ENCODE assay signal across 1 cellular context in the genomic region with DNA sequence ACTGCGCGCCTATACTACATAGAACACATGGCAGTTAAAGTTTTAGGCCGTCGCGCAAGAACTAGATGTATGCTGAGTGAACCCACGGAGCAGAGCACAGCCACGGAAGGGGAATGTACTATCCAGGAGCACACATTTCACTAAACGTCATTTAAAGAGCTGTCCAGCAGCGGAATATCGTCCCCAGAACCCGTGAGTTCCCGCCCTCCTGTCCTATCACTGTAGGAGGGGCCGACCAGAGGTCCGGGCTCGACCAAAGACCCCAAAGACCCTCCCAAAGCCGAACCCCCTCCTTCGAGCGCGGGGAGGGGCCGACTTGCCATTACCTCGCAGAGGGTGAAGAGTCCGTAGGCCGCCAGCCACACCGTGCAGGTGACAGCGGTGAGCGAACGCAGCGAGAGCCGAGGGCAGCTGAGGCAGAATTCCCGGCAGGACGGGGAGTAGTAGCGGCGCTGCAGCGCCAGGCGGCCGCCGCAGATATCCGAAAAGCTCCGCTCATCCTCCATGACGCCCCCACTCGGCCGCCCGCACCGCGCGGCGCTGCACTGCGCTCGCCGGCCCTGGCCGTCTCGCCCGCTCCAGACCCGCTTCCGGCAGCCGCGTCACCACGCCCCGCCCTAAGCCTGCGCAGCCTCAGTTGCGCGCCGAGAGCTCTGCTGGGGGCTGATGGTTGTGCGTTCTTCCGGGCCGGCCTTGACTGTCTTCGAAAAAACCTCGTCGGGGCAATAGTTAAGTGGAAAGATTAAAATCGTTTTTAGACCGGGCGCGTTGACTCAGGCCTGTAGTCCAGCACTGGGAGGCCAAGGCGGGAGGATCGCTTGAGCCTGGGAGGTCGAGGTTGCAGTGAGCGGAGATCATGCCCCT.
TF ChIP-seq lines count a peak whose summit lies in the region.

A gene with protein sequence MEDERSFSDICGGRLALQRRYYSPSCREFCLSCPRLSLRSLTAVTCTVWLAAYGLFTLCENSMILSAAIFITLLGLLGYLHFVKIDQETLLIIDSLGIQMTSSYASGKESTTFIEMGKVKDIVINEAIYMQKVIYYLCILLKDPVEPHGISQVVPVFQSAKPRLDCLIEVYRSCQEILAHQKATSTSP (minus strand): TSS at position 571 of the 864 bp plus-strand sequence. CDS start 65 bp downstream, at position 506.

TF ChIP-seq in HepG2, 621 proteins besides CTCF, POLR2A, EP300 and RAD21 (continued from another document and continues in another):
- TF ChIP-seq, protein P1, sequence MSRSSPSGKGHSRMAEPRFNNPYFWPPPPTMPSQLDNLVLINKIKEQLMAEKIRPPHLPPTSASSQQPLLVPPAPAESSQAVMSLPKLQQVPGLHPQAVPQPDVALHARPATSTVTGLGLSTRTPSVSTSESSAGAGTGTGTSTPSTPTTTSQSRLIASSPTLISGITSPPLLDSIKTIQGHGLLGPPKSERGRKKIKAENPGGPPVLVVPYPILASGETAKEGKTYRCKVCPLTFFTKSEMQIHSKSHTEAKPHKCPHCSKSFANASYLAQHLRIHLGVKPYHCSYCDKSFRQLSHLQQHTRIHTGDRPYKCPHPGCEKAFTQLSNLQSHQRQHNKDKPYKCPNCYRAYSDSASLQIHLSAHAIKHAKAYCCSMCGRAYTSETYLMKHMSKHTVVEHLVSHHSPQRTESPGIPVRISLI (CRISPR knock-in tag; IDR thresholded peaks at IDR 0.05; ENCODE audit: borderline replicate concordance), result no peak
- TF ChIP-seq, protein P2, sequence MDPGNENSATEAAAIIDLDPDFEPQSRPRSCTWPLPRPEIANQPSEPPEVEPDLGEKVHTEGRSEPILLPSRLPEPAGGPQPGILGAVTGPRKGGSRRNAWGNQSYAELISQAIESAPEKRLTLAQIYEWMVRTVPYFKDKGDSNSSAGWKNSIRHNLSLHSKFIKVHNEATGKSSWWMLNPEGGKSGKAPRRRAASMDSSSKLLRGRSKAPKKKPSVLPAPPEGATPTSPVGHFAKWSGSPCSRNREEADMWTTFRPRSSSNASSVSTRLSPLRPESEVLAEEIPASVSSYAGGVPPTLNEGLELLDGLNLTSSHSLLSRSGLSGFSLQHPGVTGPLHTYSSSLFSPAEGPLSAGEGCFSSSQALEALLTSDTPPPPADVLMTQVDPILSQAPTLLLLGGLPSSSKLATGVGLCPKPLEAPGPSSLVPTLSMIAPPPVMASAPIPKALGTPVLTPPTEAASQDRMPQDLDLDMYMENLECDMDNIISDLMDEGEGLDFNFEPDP (CRISPR knock-in tag; conservative IDR thresholded peaks at IDR 0.05), result 0 out of 2 replicates have a peak, but pooled peaks have one; percentile 18
- TF ChIP-seq ZSCAN31 (CRISPR knock-in tag; IDR thresholded peaks at IDR 0.05; ENCODE audit: low read depth) (peak; percentile 89), ZNF563 (CRISPR knock-in tag; IDR thresholded peaks at IDR 0.05) (peak; percentile 46; the same call in 1 of the 2 replicates), ZFP90 (CRISPR knock-in tag; IDR thresholded peaks at IDR 0.05; ENCODE audit: borderline replicate concordance) (no peak; the same call in 1 of the 2 replicates), ZNF333 (CRISPR knock-in tag; IDR thresholded peaks at IDR 0.05; ENCODE audit: borderline replicate concordance) (no peak), ZMAT3 (CRISPR knock-in tag; conservative IDR thresholded peaks at IDR 0.05) (peak; percentile 41; the same call in 1 of the 2 replicates), ZFP1 (CRISPR knock-in tag; IDR thresholded peaks at IDR 0.05) (0 out of 2 replicates have a peak, but pooled peaks have one; percentile 13), SP4 (CRISPR knock-in tag; IDR thresholded peaks at IDR 0.05) (peak; percentile 79), AKNA (CRISPR knock-in tag; IDR thresholded peaks at IDR 0.05; ENCODE audit: borderline replicate concordance) (no peak), IKZF1 (IDR thresholded peaks at IDR 0.05) (no peak), PRPF4 (IDR thresholded peaks at IDR 0.05; ENCODE audit: low read depth, low read length, poor library complexity, severe bottlenecking) (no peak), ZNF263 (CRISPR knock-in tag; IDR thresholded peaks at IDR 0.05) (no peak), ZNF556 (CRISPR knock-in tag; IDR thresholded peaks at IDR 0.05; ENCODE audit: borderline replicate concordance) (no peak; the same call in 1 of the 2 replicates), ZNF678 (CRISPR knock-in tag; IDR thresholded peaks at IDR 0.05) (no peak), ZBTB4 (CRISPR knock-in tag; IDR thresholded peaks at IDR 0.05; ENCODE audit: borderline replicate concordance) (peak; percentile 50), REL (CRISPR knock-in tag; conservative IDR thresholded peaks at IDR 0.05) (0 out of 2 replicates have a peak, but pooled peaks have one; percentile 3), TFAP4 (IDR thresholded peaks at IDR 0.05; ENCODE audit: borderline replicate concordance, low read depth) (no peak)
- TF ChIP-seq, protein P3, sequence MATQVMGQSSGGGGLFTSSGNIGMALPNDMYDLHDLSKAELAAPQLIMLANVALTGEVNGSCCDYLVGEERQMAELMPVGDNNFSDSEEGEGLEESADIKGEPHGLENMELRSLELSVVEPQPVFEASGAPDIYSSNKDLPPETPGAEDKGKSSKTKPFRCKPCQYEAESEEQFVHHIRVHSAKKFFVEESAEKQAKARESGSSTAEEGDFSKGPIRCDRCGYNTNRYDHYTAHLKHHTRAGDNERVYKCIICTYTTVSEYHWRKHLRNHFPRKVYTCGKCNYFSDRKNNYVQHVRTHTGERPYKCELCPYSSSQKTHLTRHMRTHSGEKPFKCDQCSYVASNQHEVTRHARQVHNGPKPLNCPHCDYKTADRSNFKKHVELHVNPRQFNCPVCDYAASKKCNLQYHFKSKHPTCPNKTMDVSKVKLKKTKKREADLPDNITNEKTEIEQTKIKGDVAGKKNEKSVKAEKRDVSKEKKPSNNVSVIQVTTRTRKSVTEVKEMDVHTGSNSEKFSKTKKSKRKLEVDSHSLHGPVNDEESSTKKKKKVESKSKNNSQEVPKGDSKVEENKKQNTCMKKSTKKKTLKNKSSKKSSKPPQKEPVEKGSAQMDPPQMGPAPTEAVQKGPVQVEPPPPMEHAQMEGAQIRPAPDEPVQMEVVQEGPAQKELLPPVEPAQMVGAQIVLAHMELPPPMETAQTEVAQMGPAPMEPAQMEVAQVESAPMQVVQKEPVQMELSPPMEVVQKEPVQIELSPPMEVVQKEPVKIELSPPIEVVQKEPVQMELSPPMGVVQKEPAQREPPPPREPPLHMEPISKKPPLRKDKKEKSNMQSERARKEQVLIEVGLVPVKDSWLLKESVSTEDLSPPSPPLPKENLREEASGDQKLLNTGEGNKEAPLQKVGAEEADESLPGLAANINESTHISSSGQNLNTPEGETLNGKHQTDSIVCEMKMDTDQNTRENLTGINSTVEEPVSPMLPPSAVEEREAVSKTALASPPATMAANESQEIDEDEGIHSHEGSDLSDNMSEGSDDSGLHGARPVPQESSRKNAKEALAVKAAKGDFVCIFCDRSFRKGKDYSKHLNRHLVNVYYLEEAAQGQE (IDR thresholded peaks at IDR 0.05; ENCODE audit: borderline replicate concordance in 1 of 2, low read depth in 1 of 2, low read length in 2 of 2), result peak in 1 of 2 experiments; percentile 79; a peak in 2 of 4 replicates
- TF ChIP-seq, protein P4, sequence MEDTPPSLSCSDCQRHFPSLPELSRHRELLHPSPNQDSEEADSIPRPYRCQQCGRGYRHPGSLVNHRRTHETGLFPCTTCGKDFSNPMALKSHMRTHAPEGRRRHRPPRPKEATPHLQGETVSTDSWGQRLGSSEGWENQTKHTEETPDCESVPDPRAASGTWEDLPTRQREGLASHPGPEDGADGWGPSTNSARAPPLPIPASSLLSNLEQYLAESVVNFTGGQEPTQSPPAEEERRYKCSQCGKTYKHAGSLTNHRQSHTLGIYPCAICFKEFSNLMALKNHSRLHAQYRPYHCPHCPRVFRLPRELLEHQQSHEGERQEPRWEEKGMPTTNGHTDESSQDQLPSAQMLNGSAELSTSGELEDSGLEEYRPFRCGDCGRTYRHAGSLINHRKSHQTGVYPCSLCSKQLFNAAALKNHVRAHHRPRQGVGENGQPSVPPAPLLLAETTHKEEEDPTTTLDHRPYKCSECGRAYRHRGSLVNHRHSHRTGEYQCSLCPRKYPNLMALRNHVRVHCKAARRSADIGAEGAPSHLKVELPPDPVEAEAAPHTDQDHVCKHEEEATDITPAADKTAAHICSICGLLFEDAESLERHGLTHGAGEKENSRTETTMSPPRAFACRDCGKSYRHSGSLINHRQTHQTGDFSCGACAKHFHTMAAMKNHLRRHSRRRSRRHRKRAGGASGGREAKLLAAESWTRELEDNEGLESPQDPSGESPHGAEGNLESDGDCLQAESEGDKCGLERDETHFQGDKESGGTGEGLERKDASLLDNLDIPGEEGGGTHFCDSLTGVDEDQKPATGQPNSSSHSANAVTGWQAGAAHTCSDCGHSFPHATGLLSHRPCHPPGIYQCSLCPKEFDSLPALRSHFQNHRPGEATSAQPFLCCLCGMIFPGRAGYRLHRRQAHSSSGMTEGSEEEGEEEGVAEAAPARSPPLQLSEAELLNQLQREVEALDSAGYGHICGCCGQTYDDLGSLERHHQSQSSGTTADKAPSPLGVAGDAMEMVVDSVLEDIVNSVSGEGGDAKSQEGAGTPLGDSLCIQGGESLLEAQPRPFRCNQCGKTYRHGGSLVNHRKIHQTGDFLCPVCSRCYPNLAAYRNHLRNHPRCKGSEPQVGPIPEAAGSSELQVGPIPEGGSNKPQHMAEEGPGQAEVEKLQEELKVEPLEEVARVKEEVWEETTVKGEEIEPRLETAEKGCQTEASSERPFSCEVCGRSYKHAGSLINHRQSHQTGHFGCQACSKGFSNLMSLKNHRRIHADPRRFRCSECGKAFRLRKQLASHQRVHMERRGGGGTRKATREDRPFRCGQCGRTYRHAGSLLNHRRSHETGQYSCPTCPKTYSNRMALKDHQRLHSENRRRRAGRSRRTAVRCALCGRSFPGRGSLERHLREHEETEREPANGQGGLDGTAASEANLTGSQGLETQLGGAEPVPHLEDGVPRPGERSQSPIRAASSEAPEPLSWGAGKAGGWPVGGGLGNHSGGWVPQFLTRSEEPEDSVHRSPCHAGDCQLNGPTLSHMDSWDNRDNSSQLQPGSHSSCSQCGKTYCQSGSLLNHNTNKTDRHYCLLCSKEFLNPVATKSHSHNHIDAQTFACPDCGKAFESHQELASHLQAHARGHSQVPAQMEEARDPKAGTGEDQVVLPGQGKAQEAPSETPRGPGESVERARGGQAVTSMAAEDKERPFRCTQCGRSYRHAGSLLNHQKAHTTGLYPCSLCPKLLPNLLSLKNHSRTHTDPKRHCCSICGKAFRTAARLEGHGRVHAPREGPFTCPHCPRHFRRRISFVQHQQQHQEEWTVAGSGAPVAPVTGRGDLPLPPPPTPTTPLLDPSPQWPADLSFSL (CRISPR knock-in tag; IDR thresholded peaks at IDR 0.05), result peak; percentile 25; the same call in 1 of the 2 replicates
